ENCODE assay signal across 8 cellular contexts in the genomic region with DNA sequence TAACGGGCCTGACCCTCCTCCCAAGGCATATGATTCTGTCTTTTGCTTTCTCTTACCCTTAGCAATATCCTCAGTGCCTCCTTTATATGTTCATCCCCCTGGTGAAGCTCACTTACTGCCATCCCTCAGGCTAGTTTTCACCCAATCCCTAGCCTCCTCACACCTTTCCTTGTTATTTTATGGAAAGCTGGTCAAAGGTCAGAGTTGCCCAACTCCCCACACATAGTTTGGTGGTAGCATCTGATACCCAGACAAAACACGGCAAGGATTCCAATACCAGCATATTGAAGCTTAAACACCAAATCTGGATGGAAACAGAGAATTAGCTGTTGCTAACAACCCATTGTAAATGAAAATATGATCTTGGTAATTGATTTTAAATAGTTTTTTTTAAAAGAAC.
A peak's percentile ranks its signal among the peaks of the same experiment; 100 is the strongest.
DNase-seq lines count a peak whose midpoint lies in the region; ATAC-seq and TF ChIP-seq lines count a peak whose summit lies in the region.
"Had no signal": no experiment of that assay in that cellular context is flagged by ENCODE, and none has a peak within 500 bp of the region (broad histone marks: within the 10 kb centered on the region; RNA-seq: fewer than 3 reads in every experiment).

No MANE protein-coding gene starts in this region.

- H3K27me3 ChIP-seq in mammary epithelial cell (ENCODE audit: insufficient read depth, low read length) (no peaks in the 10 kb centered on the region), mesenchymal stem cell (ENCODE audit: control insufficient read depth in 1 of 2, insufficient read depth in 1 of 2, low read length in 2 of 2) (peaks cover 0 to 3% of the 10 kb centered on the region in 2 experiments), tibial artery (no peaks in the 10 kb centered on the region)

- CTCF ChIA-PET in mammary epithelial cell (lab: Charles Lee; ENCODE audit: low non-redundant PET) = interaction anchor here (0.6 kb wide), 1 partner anchor 522 kb away, joined by 5 read pairs; the partner anchor contains the start of gene PHLPP1

- H2AFZ ChIP-seq in mammary epithelial cell (ENCODE audit: low read depth, low read length) (peak overlapping the region; percentile 51), mesenchymal stem cell (ENCODE audit: low read depth, low read length) (no peak overlapping the region)

- H3K79me2 ChIP-seq in mammary epithelial cell (ENCODE audit: insufficient read depth, low read length) = no peaks in the 10 kb centered on the region

- peak overlapping the region; percentile 55 for H3K27ac ChIP-seq in mammary epithelial cell (ENCODE audit: insufficient read depth, low read depth, low read length)
- H3K27ac ChIP-seq in mesenchymal stem cell (ENCODE audit: low read length, poor library complexity, severe bottlenecking) = peak overlapping the region; percentile 89
- H3K27ac ChIP-seq in tibial artery = peak overlapping the region; percentile 80 to 82

- H2BK15ac ChIP-seq in mesenchymal stem cell (ENCODE audit: low read depth, poor library complexity, severe bottlenecking) = no peak overlapping the region

- H3K4ac ChIP-seq in mesenchymal stem cell (ENCODE audit: low read depth in 1 of 2, low read length in 2 of 2) = peak overlapping the region; percentile 13 to 17

- peak overlapping the region; percentile 61 for H2AK5ac ChIP-seq in mesenchymal stem cell (ENCODE audit: low read length, severe bottlenecking)

- dilution Hi-C loops in mammary epithelial cell (cut with HindIII; ENCODE audit: low sequenced_read_pairs) = no loop called here

- in situ Hi-C loops in mammary epithelial cell (cut with MboI; ENCODE audit: low sequenced_read_pairs in 2 of 2) = no loop called here

- H2BK5ac ChIP-seq in mesenchymal stem cell (ENCODE audit: low read depth, low read length, poor library complexity, severe bottlenecking) = no peak overlapping the region

- intact Hi-C loops in mammary epithelial cell (cut with micrococcal nuclease) = no loop called here
- intact Hi-C loops in tibial artery (cut with DNase I; ENCODE audit: low total_unique reads) = no loop called here

- TF ChIP-seq CTCF in mammary epithelial cell (conservative IDR thresholded peaks at IDR 0.05 in 1 of 2, IDR thresholded peaks at IDR 0.05 in 1 of 2; ENCODE audit: extremely low read depth in 1 of 2, insufficient read depth in 1 of 2, low read depth in 1 of 2, low read length in 2 of 2) (no peak), tibial artery (IDR thresholded peaks at IDR 0.05) (no peak)

- no peaks in the 10 kb centered on the region for H3K9me3 ChIP-seq in mammary epithelial cell (replicated peaks; ENCODE audit: insufficient read depth, low read length)
- H3K9me3 ChIP-seq in mesenchymal stem cell (ENCODE audit: control insufficient read depth, low read length) = no peaks in the 10 kb centered on the region
- H3K9me3 ChIP-seq in tibial artery = no peaks in the 10 kb centered on the region

- no peak overlapping the region for H3K23ac ChIP-seq in mesenchymal stem cell (ENCODE audit: low read length in 2 of 2)

- H3K4me3 ChIP-seq in mammary epithelial cell (replicated peaks in 1 of 3; ENCODE audit: insufficient read depth in 1 of 3, low read depth in 2 of 3, low read length in 3 of 3) (no peak overlapping the region), mesenchymal stem cell (ENCODE audit: insufficient read depth in 1 of 2, low read depth in 1 of 2, low read length in 2 of 2) (peak overlapping the region in 1 of 2 experiments; percentile 57), tibial artery (peak overlapping the region; percentile 24 to 38)
- H3K4me3 ChIP-seq: K562 had no signal

- H4K20me1 ChIP-seq in mammary epithelial cell (ENCODE audit: insufficient read depth, low read length) = no peaks in the 10 kb centered on the region

- peak overlapping the region; percentile 63 for H3K4me2 ChIP-seq in mammary epithelial cell (ENCODE audit: insufficient read depth, low read depth, low read length)
- H3K4me2 ChIP-seq in mesenchymal stem cell (ENCODE audit: low read length, poor library complexity, severe bottlenecking) = no peak overlapping the region

- DNase-seq in LHCN-M2 (ENCODE audit: low read depth) (peak; percentile 78), mammary epithelial cell (no peak), mesenchymal stem cell (no peak), tibial artery (no peak)

- ATAC-seq in GM19324 (IDR thresholded peaks at IDR 0.05; ENCODE audit: low FRiP score, unreplicated experiment) (no peak), GM21717 (IDR thresholded peaks at IDR 0.05; ENCODE audit: unreplicated experiment) (no peak), HG03457 (IDR thresholded peaks at IDR 0.05; ENCODE audit: unreplicated experiment) (no peak)
- ATAC-seq: K562 had no signal

- H3K9ac ChIP-seq in mammary epithelial cell (ENCODE audit: insufficient read depth, low read length) = no peak overlapping the region
- H3K9ac ChIP-seq in mesenchymal stem cell (ENCODE audit: low read length) = peak overlapping the region; percentile 89

- WGBS in mammary epithelial cell (ENCODE audit: low coverage, missing lambda C conversion rate) = 50% methylated on average over 2 of the region's 2 CpGs
- 67% methylated on average over 1 of the region's 2 CpGs for WGBS in mesenchymal stem cell

- H3K18ac ChIP-seq in mesenchymal stem cell (ENCODE audit: low read depth in 1 of 2, low read length in 2 of 2) = peak overlapping the region; percentile 58 to 81

- no peak overlapping the region for H3K14ac ChIP-seq in mesenchymal stem cell (ENCODE audit: low read length in 2 of 2)

- H3K79me1 ChIP-seq in mesenchymal stem cell (replicated peaks; ENCODE audit: low read length, poor library complexity, severe bottlenecking) = peaks cover 2% of the 10 kb centered on the region

- peak overlapping the region; percentile 64 for H2BK120ac ChIP-seq in mesenchymal stem cell (ENCODE audit: low read depth, low read length)

- no peak overlapping the region for H4K8ac ChIP-seq in mesenchymal stem cell (ENCODE audit: low read length)

- H3K36me3 ChIP-seq in mammary epithelial cell (ENCODE audit: insufficient read depth, low read length) (no peaks in the 10 kb centered on the region), mesenchymal stem cell (ENCODE audit: control insufficient read depth in 1 of 2, insufficient read depth in 2 of 2, low read depth in 1 of 2, low read length in 2 of 2) (no peaks in the 10 kb centered on the region), tibial artery (no peaks in the 10 kb centered on the region)

- H2BK12ac ChIP-seq in mesenchymal stem cell (ENCODE audit: low read length in 2 of 2) = peak overlapping the region; percentile 38 to 84

- BruUV-seq in mammary epithelial cell (replicated peaks; lab: Mats Ljungman, UMichigan) = TSS peak; percentile 100

- H3K4me1 ChIP-seq in mammary epithelial cell (ENCODE audit: insufficient read depth, low read length) = peaks cover 20% of the 10 kb centered on the region
- H3K4me1 ChIP-seq in mesenchymal stem cell (ENCODE audit: control insufficient read depth, insufficient read depth, low read depth, low read length) = peaks cover 8% of the 10 kb centered on the region
- H3K4me1 ChIP-seq in tibial artery = peaks cover 0 to 43% (median 27%) of the 10 kb centered on the region in 4 donors

- peak overlapping the region; percentile 37 for H4K91ac ChIP-seq in mesenchymal stem cell (ENCODE audit: low read length)

Comparison
In these comparisons a context has a peak if more than half of its experiments do, and no peak if none do; other contexts are left out.
1. H3K4me3 ChIP-seq: peak in tibial artery (2 of 2); none in mammary epithelial cell (0 of 3).
2. Peak in every context shown above with its lines, with median percentiles within 50 percentile points of each other: H3K27ac ChIP-seq.